ENCODE assay signal across 24 cellular contexts in the genomic region with DNA sequence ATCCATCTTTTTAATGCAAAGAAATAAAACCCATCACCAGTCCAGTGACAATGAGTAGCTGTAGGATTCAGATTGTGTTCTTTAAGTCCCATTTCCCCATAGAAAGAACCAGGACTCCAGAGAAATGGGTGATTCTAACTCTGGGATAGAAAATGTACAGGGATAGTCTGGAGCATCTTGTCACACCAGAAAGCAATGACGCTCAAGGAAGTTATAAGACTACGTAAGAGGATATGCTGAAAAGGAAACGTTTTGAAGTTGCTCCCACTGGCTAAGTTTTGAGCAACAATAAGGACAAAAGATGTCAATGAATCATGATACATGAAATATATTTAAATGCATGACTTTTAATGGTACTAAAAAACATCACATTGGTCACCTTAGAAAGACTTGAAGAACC.
"Had no signal": no experiment of that assay in that cellular context is flagged by ENCODE, and none has a peak within 500 bp of the region (broad histone marks: within the 10 kb centered on the region; RNA-seq: fewer than 3 reads in every experiment).

No MANE protein-coding gene starts in this region.

- H3K9me3 ChIP-seq: ovary, psoas muscle, right lobe of liver, sigmoid colon, stomach, suprapubic skin, testis, tibial artery, transverse colon, upper lobe of right lung, uterus had no signal

- H3K79me2 ChIP-seq: parathyroid adenoma had no signal

- H3K27me3 ChIP-seq: neural progenitor cell, ovary, right lobe of liver, sigmoid colon, stomach, suprapubic skin, testis, tibial artery, transverse colon, upper lobe of right lung, uterus had no signal

- DNase-seq: natural killer cell; occipital lobe; ovary; posterior cingulate gyrus; psoas muscle; right cardiac atrium; right lobe of liver; sigmoid colon; small intestine; stimulated activated CD4-positive, alpha-beta T cell treated with anti-CD3 and anti-CD28 coated beads, Interleukin-15, amount 100 ng/mL, for 24 hours; stimulated activated CD4-positive, alpha-beta T cell treated with anti-CD3 and anti-CD28 coated beads, Interleukin-2, amount 100 ng/mL, for 24 hours; stimulated activated CD4-positive, alpha-beta T cell treated with anti-CD3 and anti-CD28 coated beads, Interleukin-2, amount 100 ng/mL, for 48 hours; stimulated activated CD4-positive, alpha-beta T cell treated with anti-CD3 and anti-CD28 coated beads, Interleukin-4, amount 100 ng/mL, for 24 hours; stimulated activated naive B cell treated with anti-CD40 and anti-IgM and Interleukin-4, amounts not matched to agents 10 μg/mL and 1 μg/mL and 100 μg/mL, for 72 hours; stimulated activated naive CD4-positive, alpha-beta T cell treated with Interleukin-2 at 50 U/mL for 16 hours; stomach; testis; tibial artery; transverse colon; upper lobe of right lung; uterus had no signal

- H3K4me2 ChIP-seq: neural progenitor cell had no signal

- H2AFZ ChIP-seq: neural progenitor cell, parathyroid adenoma had no signal

- H3K4me3 ChIP-seq: neural progenitor cell, ovary, psoas muscle, right lobe of liver, sigmoid colon, stomach, suprapubic skin, testis, tibial artery, transverse colon, upper lobe of right lung, uterus had no signal

- H3K9ac ChIP-seq: neural progenitor cell, parathyroid adenoma had no signal

- H3K27ac ChIP-seq: neural progenitor cell, ovary, parathyroid adenoma, psoas muscle, right lobe of liver, sigmoid colon, stomach, suprapubic skin, testis, tibial artery, transverse colon, upper lobe of right lung, uterus had no signal

- H3K4me1 ChIP-seq: neural progenitor cell, right lobe of liver, sigmoid colon, stomach, testis, tibial artery, transverse colon, upper lobe of right lung, uterus had no signal

- H3K36me3 ChIP-seq: neural progenitor cell, ovary, right lobe of liver, sigmoid colon, stomach, suprapubic skin, tibial artery, transverse colon, upper lobe of right lung, uterus had no signal
